In genomic region chr1:174946020-174946419, GRCh38 we compare ENCODE assay signal across 26 cellular contexts. TPM values are rescaled to one million over a fixed set of nuclear protein-coding genes. Genes with fewer than 3 reads are reported as not detected.
A peak's percentile ranks its signal among the peaks of the same experiment; 100 is the strongest.
DNase-seq lines count a peak whose midpoint lies in the region; ATAC-seq, FAIRE-seq and TF ChIP-seq lines count a peak whose summit lies in the region.
"Had no signal": no experiment of that assay in that cellular context is flagged by ENCODE, and none has a peak within 500 bp of the region (broad histone marks: within the 10 kb centered on the region; RNA-seq: fewer than 3 reads in every experiment).

No MANE protein-coding gene starts in this region.

- TF ChIP-seq CTCF in D721Med (IDR thresholded peaks at IDR 0.05; ENCODE audit: insufficient read depth, missing control alignments) (no peak), body of pancreas (IDR thresholded peaks at IDR 0.05) (no peak)

- H3K27me3 ChIP-seq in body of pancreas = no peaks in the 10 kb centered on the region

- no peaks in the 10 kb centered on the region for H3K9me3 ChIP-seq in body of pancreas
- H3K9me3 ChIP-seq: SK-N-SH had no signal

- no peak overlapping the region for H3K4me3 ChIP-seq in body of pancreas

- intact Hi-C loops in body of pancreas (cut with DNase I) = no loop called here
- intact Hi-C loops in left colon (cut with DNase I, micrococcal nuclease) = no loop called here

- FAIRE-seq in D721Med (lab: Jason Lieb, UNC) = peak; percentile 97
- FAIRE-seq: A204.1, GM12892, H54, HTR-8/SVneo had no signal

- ATAC-seq in body of pancreas (peak; percentile 30), left colon (peak; percentile 87), HG03354 (IDR thresholded peaks at IDR 0.05; ENCODE audit: poor library complexity, severe bottlenecking, unreplicated experiment) (no peak)

- TF ChIP-seq POLR2A in body of pancreas (IDR thresholded peaks at IDR 0.05) = no peak

- no peaks in the 10 kb centered on the region for H3K36me3 ChIP-seq in body of pancreas (replicated peaks in 1 of 2; ENCODE audit: insufficient read depth in 1 of 2, low read depth in 2 of 2)

- peaks cover 46% of the 10 kb centered on the region for H3K4me1 ChIP-seq in body of pancreas

- no peak for DNase-seq in D721Med (ENCODE audit: insufficient read length, low spot score)
- no peak for DNase-seq in body of pancreas
- DNase-seq in left colon = no peak
- peak; percentile 61 for DNase-seq in renal cortical epithelial cell (ENCODE audit: low read depth)
- no peak for DNase-seq in NCI-H1105 (lab: John Stamatoyannopoulos, UW)
- DNase-seq in Ammon's horn (ENCODE audit: low spot score) = no peak
- DNase-seq in foreskin melanocyte = no peak
- DNase-seq: CD4-positive, alpha-beta memory T cell; DMS53; HFFc6; IMR-90; Karpas-422; NCI-H1092; NCI-H1694; NCI-H2107; NCI-H510A; NCI-H748 treated with DMSO at 0.1 percent for 48 hours; OCI-M1; RPMI8226; SHP77 treated with DMSO at 0.1 percent for 48 hours; SK-N-SH had no signal

- peak overlapping the region in 1 of 4 donors; percentile 40 for H3K27ac ChIP-seq in body of pancreas

- WGBS in body of pancreas, 2 donors = 17 to 23% methylated on average over 2 of the region's 2 CpGs

RNA-seq across cellular contexts. Expression of gene CACYBP, which starts 53.7 kb away (rescaled TPM):
- total RNA-seq in body of pancreas (10 to 100 TPM; 43.5 to 86.9 TPM), left colon (10 to 100 TPM; 46.0 to 55.6 TPM), renal cortical epithelial cell (118 and 251 TPM in 2 replicates)
